11 cellular contexts compared by ENCODE assay signal in the genomic region with DNA sequence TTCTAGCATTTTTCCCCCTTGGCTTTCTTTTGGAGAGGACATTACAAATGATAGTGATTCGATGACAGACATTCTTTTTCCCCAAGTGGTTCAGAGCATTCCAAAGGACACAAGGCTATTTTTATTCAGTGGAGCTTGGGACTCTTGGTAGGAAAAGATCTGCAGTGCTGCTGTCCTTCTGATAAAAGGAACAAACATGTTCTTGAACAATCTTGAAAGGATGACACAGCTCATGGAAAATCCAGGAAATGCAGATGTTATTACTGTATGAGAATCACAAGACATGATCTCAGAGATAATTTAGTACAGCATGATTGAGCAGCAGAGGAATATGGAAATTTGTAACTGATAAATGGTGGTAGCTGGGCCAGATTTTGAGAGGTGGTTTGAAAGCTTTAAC.
DNase-seq lines count a peak whose midpoint lies in the region; ATAC-seq and TF ChIP-seq lines count a peak whose summit lies in the region.
"Had no signal": no experiment of that assay in that cellular context is flagged by ENCODE, and none has a peak within 500 bp of the region (broad histone marks: within the 10 kb centered on the region; RNA-seq: fewer than 3 reads in every experiment).

No MANE protein-coding gene starts in this region.

- H3K4me3 ChIP-seq in ACC112 (ENCODE audit: low read depth, low read length) = peak overlapping the region; percentile 67; the same call in 1 of the 2 replicates
- H3K4me3 ChIP-seq in epithelial cell of esophagus (ENCODE audit: low read length) = no peak overlapping the region
- H3K4me3 ChIP-seq: gastrocnemius medialis had no signal

- no peaks in the 10 kb centered on the region for H3K27me3 ChIP-seq in ACC112 (ENCODE audit: insufficient read depth, low read length)
- H3K27me3 ChIP-seq: BE2C, gastrocnemius medialis had no signal

- H2AFZ ChIP-seq in ACC112 (ENCODE audit: low read length, unreplicated experiment) = peak overlapping the region; percentile 72

- H3K79me2 ChIP-seq in ACC112 (ENCODE audit: control insufficient read depth, insufficient read depth, low read length, unreplicated experiment) = no peaks in the 10 kb centered on the region

- DNase-seq in OCI-M1 (lab: John Stamatoyannopoulos, UW) = peak; percentile 21
- peak; percentile 74 for DNase-seq in epithelial cell of esophagus (ENCODE audit: low read depth)
- peak; percentile 68 for DNase-seq in myocyte (ENCODE audit: low read depth)
- DNase-seq in SHP77 treated with DMSO at 0.1 percent for 48 hours (lab: John Stamatoyannopoulos, UW) = no peak
- DNase-seq: BE2C, gastrocnemius medialis, H7 had no signal

- ATAC-seq in GM19035 (IDR thresholded peaks at IDR 0.05; ENCODE audit: unreplicated experiment) = no peak
- ATAC-seq in GM21786 (IDR thresholded peaks at IDR 0.05; ENCODE audit: unreplicated experiment) = no peak
- ATAC-seq in HG02938 (IDR thresholded peaks at IDR 0.05; ENCODE audit: unreplicated experiment) = no peak

- peaks cover 24% of the 10 kb centered on the region for H3K4me1 ChIP-seq in ACC112 (ENCODE audit: control insufficient read depth, insufficient read depth, low read length, unreplicated experiment)

- peak overlapping the region; percentile 68 for H3K27ac ChIP-seq in ACC112 (ENCODE audit: low read depth, low read length)

- no peaks in the 10 kb centered on the region for H3K36me3 ChIP-seq in ACC112 (ENCODE audit: insufficient read depth, low read length)
- H3K36me3 ChIP-seq: BE2C, gastrocnemius medialis had no signal

- TF ChIP-seq CTCF in epithelial cell of esophagus (IDR thresholded peaks at IDR 0.05; ENCODE audit: insufficient read depth, low read depth, low read length, missing control alignments) = no peak
